Comparison of ENCODE assay signal across 24 cellular contexts in the genomic region with DNA sequence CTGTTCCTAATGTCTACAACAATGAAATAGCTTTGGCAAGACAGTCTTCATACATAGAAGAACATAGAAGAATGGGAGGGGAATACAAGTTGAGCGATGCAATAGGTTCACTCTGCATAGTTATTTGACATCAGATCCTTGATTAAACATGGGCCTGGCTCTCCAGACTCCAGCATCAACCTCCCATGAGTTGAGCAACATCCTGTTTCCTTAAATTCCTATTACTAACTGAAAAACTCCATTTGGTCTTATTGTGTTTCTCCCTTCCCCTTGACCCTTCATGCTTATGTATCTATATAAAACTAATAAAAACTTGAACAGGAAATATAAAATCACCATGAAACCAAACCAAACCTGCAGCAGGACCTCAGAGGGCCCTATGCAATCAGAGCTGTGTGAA.
"Had no signal": no experiment of that assay in that cellular context is flagged by ENCODE, and none has a peak within 500 bp of the region (broad histone marks: within the 10 kb centered on the region; RNA-seq: fewer than 3 reads in every experiment).

No MANE protein-coding gene starts in this region.

- H3K27me3 Mint-ChIP-seq: activated CD4-positive, alpha-beta T cell treated with anti-CD3 and anti-CD28 coated beads, Interleukin-2, amount 10 ng/mL, durations not matched to agents 24 days and 14 days; activated T-cell treated with anti-CD3 and anti-CD28 coated beads, Interleukin-2, amount 50 U/mL, for 24 hours; activated T-helper 17 cell treated with anti-CD3 and anti-CD28 coated beads, Interleukin-2, amount 50 U/mL, for 72 hours; naive B cell; T-helper 17 cell had no signal

- H3K9me3 Mint-ChIP-seq: naive B cell had no signal

- H3K9me3 ChIP-seq: breast epithelium, colonic mucosa, esophagus squamous epithelium, heart right ventricle, lower lobe of right lung, sigmoid colon, testis, uterus had no signal

- ATAC-seq: activated CD4-positive, CD25-positive, alpha-beta regulatory T cell treated with anti-CD3 and anti-CD28 coated beads, Interleukin-2, amount 50 U/mL, for 24 hours; activated naive CD4-positive, alpha-beta T cell treated with anti-CD3 and anti-CD28 coated beads, Interleukin-2, amount 50 U/mL, for 72 hours; activated T-helper 17 cell treated with anti-CD3 and anti-CD28 coated beads, Interleukin-2, amount 50 U/mL, for 72 hours; lower lobe of right lung; T-helper 17 cell had no signal

- H3K27ac ChIP-seq: breast epithelium, colonic mucosa, dorsolateral prefrontal cortex, esophagus squamous epithelium, heart right ventricle, lower lobe of right lung, sigmoid colon, testis, uterus had no signal

- H3K36me3 ChIP-seq: breast epithelium, colonic mucosa, esophagus squamous epithelium, heart right ventricle, lower lobe of right lung, sigmoid colon, uterus had no signal

- H3K4me1 ChIP-seq: breast epithelium, colonic mucosa, esophagus squamous epithelium, lower lobe of right lung, sigmoid colon, testis, uterus had no signal

- DNase-seq: activated CD4-positive, alpha-beta T cell treated with anti-CD3 and anti-CD28 coated beads, Interleukin-2, amount 10 ng/mL, durations not matched to agents 24 days and 14 days; activated CD8-positive, alpha-beta memory T cell treated with anti-CD3 and anti-CD28 coated beads for 24 hours; activated CD8-positive, alpha-beta memory T cell treated with anti-CD3 and anti-CD28 coated beads, Interleukin-2, amount 50 U/mL, for 4 hours; activated T-cell treated with anti-CD3 and anti-CD28 coated beads, Interleukin-2, amount 50 U/mL, for 24 hours; colonic mucosa; dorsolateral prefrontal cortex; esophagus squamous epithelium; heart right ventricle; kidney; lower lobe of right lung; naive B cell; retina; sigmoid colon; stimulated activated CD4-positive, alpha-beta T cell treated with anti-CD3 and anti-CD28 coated beads, Interleukin-2, amount 100 ng/mL, for 48 hours; stimulated activated naive CD4-positive, alpha-beta T cell; T-helper 17 cell; testis; trophoblast cell; uterus had no signal

- H3K27me3 ChIP-seq: breast epithelium, colonic mucosa, dorsolateral prefrontal cortex, esophagus squamous epithelium, heart right ventricle, sigmoid colon, testis, uterus had no signal

- H3K36me3 Mint-ChIP-seq: naive B cell had no signal

- H3K4me3 ChIP-seq: breast epithelium, colonic mucosa, dorsolateral prefrontal cortex, esophagus squamous epithelium, heart right ventricle, lower lobe of right lung, sigmoid colon, testis, uterus had no signal

- H3K27ac Mint-ChIP-seq: activated CD4-positive, alpha-beta T cell treated with anti-CD3 and anti-CD28 coated beads, Interleukin-2, amount 10 ng/mL, durations not matched to agents 24 days and 14 days; activated T-cell treated with anti-CD3 and anti-CD28 coated beads, Interleukin-2, amount 50 U/mL, for 24 hours; naive B cell; progenitor cell of endocrine pancreas; T-helper 17 cell had no signal

- H3K4me3 Mint-ChIP-seq: activated CD4-positive, alpha-beta T cell treated with anti-CD3 and anti-CD28 coated beads, Interleukin-2, amount 10 ng/mL, durations not matched to agents 24 days and 14 days; activated T-cell treated with anti-CD3 and anti-CD28 coated beads, Interleukin-2, amount 50 U/mL, for 24 hours; activated T-helper 17 cell treated with anti-CD3 and anti-CD28 coated beads, Interleukin-2, amount 50 U/mL, for 72 hours; naive B cell; T-helper 17 cell had no signal
